In genomic region chr9:131633491-131634031, GRCh38 we compare ENCODE assay signal across 14 cellular contexts.
DNase-seq lines count a peak whose midpoint lies in the region; ATAC-seq, FAIRE-seq and TF ChIP-seq lines count a peak whose summit lies in the region.
"Had no signal": no experiment of that assay in that cellular context is flagged by ENCODE, and none has a peak within 500 bp of the region (broad histone marks: within the 10 kb centered on the region; RNA-seq: fewer than 3 reads in every experiment).

No MANE protein-coding gene starts in this region.

- FAIRE-seq in GM12891 (lab: Jason Lieb, UNC): no peak
- FAIRE-seq: HepG2 had no signal

- H3K27me3 ChIP-seq in skeletal muscle satellite cell (ENCODE audit: control insufficient read depth, insufficient read depth, low read length): no peaks in the 10 kb centered on the region

- peaks cover 49% of the 10 kb centered on the region for H3K4me1 Mint-ChIP-seq in activated CD4-positive, alpha-beta T cell treated with anti-CD3 and anti-CD28 coated beads for 36 hours

- DNase-seq in activated CD4-positive, alpha-beta T cell treated with anti-CD3 and anti-CD28 coated beads for 36 hours: no peak
- no peak for DNase-seq in activated CD4-positive, alpha-beta T cell treated with anti-CD3 and anti-CD28 coated beads for 1 hour
- peak; percentile 97 for DNase-seq in RWPE1 (ENCODE audit: low spot score)
- peak; percentile 96 for DNase-seq in epithelial cell of prostate (ENCODE audit: low read depth, low spot score)
- DNase-seq in GM12891 (ENCODE audit: insufficient read length, low spot score): no peak
- no peak for DNase-seq in occipital lobe (lab: John Stamatoyannopoulos, UW)
- DNase-seq: DMS79, H7, NCI-H2081 treated with DMSO at 0.1 percent for 48 hours, PC-3 had no signal

- no peak for TF ChIP-seq POLR2A in GM12891 (IDR thresholded peaks at IDR 0.05; ENCODE audit: low read depth, low read length)

- H3K9me3 Mint-ChIP-seq in activated CD4-positive, alpha-beta T cell treated with anti-CD3 and anti-CD28 coated beads for 36 hours (ENCODE audit: low read depth): no peaks in the 10 kb centered on the region
- H3K9me3 Mint-ChIP-seq: T-helper 2 cell treated with Interferon-gamma antibody and Interleukin-4, amounts not matched to agents 5 μg/mL and 100 μg/mL, for 36 hours had no signal

- H3K27ac ChIP-seq in RWPE1: peak overlapping the region; percentile 98
- peak overlapping the region; percentile 86 for H3K27ac ChIP-seq in epithelial cell of prostate

- H3K36me3 Mint-ChIP-seq in activated CD4-positive, alpha-beta T cell treated with anti-CD3 and anti-CD28 coated beads for 36 hours (ENCODE audit: low read depth): peaks cover 32% of the 10 kb centered on the region

- intact Hi-C loops in activated CD4-positive, alpha-beta T cell treated with anti-CD3 and anti-CD28 coated beads for 36 hours (cut with DNase I, micrococcal nuclease): loop anchor here (2.0 to 10.0 kb wide), 3 partner anchors 35 to 611 kb away; no protein-coding TSS in a partner anchor

- H3K9me3 ChIP-seq in skeletal muscle satellite cell (replicated peaks; ENCODE audit: low read length): no peaks in the 10 kb centered on the region

- H3K4me1 ChIP-seq in skeletal muscle satellite cell (ENCODE audit: control insufficient read depth, insufficient read depth, low read length): peaks cover 38% of the 10 kb centered on the region

- H3K4me3 ChIP-seq in skeletal muscle satellite cell (ENCODE audit: low read length): no peak overlapping the region

- H3K9ac ChIP-seq in skeletal muscle satellite cell (ENCODE audit: low read depth, low read length): peak overlapping the region; percentile 51

- ATAC-seq in activated CD4-positive, alpha-beta T cell treated with anti-CD3 and anti-CD28 coated beads for 36 hours: no peak
- no peak for ATAC-seq in GM18873 (IDR thresholded peaks at IDR 0.05; ENCODE audit: low FRiP score, unreplicated experiment)
- ATAC-seq: HepG2, PC-3 had no signal

- TF ChIP-seq CTCF in RWPE1 (conservative IDR thresholded peaks at IDR 0.05; ENCODE audit: low read depth): no peak

- no peaks in the 10 kb centered on the region for H3K27me3 Mint-ChIP-seq in activated CD4-positive, alpha-beta T cell treated with anti-CD3 and anti-CD28 coated beads for 36 hours

- H3K4me2 ChIP-seq in skeletal muscle satellite cell (ENCODE audit: low read length): peak overlapping the region; percentile 32

- no peak overlapping the region for H3K4me3 Mint-ChIP-seq in activated CD4-positive, alpha-beta T cell treated with anti-CD3 and anti-CD28 coated beads for 36 hours
- H3K4me3 Mint-ChIP-seq: T-helper 2 cell treated with Interferon-gamma antibody and Interleukin-4, amounts not matched to agents 5 μg/mL and 100 μg/mL, for 36 hours had no signal

- H3K36me3 ChIP-seq in skeletal muscle satellite cell (ENCODE audit: insufficient read depth, low read length): peaks cover 12% of the 10 kb centered on the region

- peak overlapping the region; percentile 19 for H3K27ac Mint-ChIP-seq in activated CD4-positive, alpha-beta T cell treated with anti-CD3 and anti-CD28 coated beads for 36 hours

- CTCF ChIA-PET in activated CD4-positive, alpha-beta T cell treated with anti-CD3 and anti-CD28 coated beads for 36 hours (lab: Charles Lee): interaction anchor here (1.0 to 1.5 kb wide), 3 partner anchors 42 to 107 kb away, joined by 3 read pairs; no protein-coding TSS in a partner anchor
- CTCF ChIA-PET in RWPE1 (lab: Yijun Ruan, JAX): interaction anchor here (0.6 to 1.8 kb wide), 3 partner anchors 42 to 176 kb away, joined by 3 to 6 read pairs (median 5); no protein-coding TSS in a partner anchor

- POLR2A ChIA-PET in activated CD4-positive, alpha-beta T cell treated with anti-CD3 and anti-CD28 coated beads for 36 hours (lab: Charles Lee): no interaction called here
- POLR2A ChIA-PET in RWPE1 (lab: Yijun Ruan, JAX; ENCODE audit: low non-redundant PET): interaction anchor here (0.7 kb wide), 1 partner anchor 29 kb away, joined by 4 read pairs; no protein-coding TSS in a partner anchor

TF ChIP-seq in GM12891, 5 proteins besides CTCF, POLR2A, EP300 and RAD21:
- TF ChIP-seq SPI1 (IDR thresholded peaks at IDR 0.05; ENCODE audit: low read depth, low read length) (no peak), POU2F2 (IDR thresholded peaks at IDR 0.05; ENCODE audit: low read depth, low read length) (no peak), PAX5 (IDR thresholded peaks at IDR 0.05; ENCODE audit: insufficient read depth, low read length, severe bottlenecking) (no peak), TAF1 (IDR thresholded peaks at IDR 0.05; ENCODE audit: low read depth, low read length) (no peak), POLR2AphosphoS5 (IDR thresholded peaks at IDR 0.05; ENCODE audit: low read depth, low read length) (no peak)
TF ChIP-seq in GM12891: peak in this region for 0.

Comparison
In these comparisons a context has a peak if more than half of its experiments do, and no peak if none do; other contexts are left out.
1. DNase-seq: peak in RWPE1 (single experiment) and epithelial cell of prostate (single experiment); none in activated CD4-positive, alpha-beta T cell treated with anti-CD3 and anti-CD28 coated beads for 36 hours (single experiment), activated CD4-positive, alpha-beta T cell treated with anti-CD3 and anti-CD28 coated beads for 1 hour (single experiment), GM12891 (single experiment) and occipital lobe (single experiment).